Comparison of ENCODE assay signal across 2 cellular contexts in the genomic region with DNA sequence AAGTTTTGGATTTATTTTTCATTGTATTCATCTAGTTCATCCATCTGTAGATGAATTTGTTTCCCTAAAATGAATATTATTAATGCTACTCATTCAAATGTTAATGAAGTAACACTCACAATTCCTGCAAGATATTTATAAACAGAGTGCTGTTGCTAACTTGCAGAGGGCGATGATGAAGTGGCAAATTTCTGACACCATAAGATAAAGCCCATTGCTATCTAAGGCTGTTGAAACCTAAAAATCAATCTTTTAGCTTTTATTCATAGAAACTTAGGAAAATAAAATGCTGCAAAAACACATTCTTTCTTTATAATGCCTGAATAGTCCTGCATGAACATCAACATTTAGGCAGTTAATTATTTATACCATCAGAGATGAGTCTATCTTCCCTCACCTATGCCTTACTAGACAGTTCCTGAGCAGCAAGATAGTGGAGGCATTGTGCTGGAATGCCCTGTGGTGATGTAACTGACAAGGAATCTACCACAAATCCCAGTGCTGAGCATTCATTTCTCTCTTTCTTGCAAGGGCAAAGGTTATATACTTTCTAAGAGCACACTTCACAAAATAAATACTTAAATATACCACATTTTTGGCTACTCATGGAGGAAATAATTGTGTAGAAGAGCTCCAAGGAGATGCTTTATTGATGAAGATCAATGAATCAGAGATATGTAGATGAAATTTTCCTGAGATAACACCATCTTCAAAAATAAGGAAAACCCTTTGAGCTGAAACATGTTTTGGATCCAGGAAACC.
TF ChIP-seq lines count a peak whose summit lies in the region.

No MANE protein-coding gene starts in this region.

TF ChIP-seq in IMR-90, 13 proteins besides CTCF, POLR2A, EP300 and RAD21:
- TF ChIP-seq FOS (IDR thresholded peaks at IDR 0.05; ENCODE audit: low read depth, low read length) (0 out of 2 replicates have a peak, but pooled peaks have one; percentile 30), CEBPB (IDR thresholded peaks at IDR 0.05; ENCODE audit: low read depth, low read length) (peak; percentile 68), BHLHE40 (IDR thresholded peaks at IDR 0.05; ENCODE audit: low read depth, low read length) (peak; percentile 29; the same call in 1 of the 2 replicates), SMC3 (IDR thresholded peaks at IDR 0.05; ENCODE audit: low read depth, low read length) (no peak), NFE2L2 (IDR thresholded peaks at IDR 0.05; ENCODE audit: low read depth, low read length) (no peak), MAFK (IDR thresholded peaks at IDR 0.05; ENCODE audit: low read depth, low read length) (peak; percentile 69)

TF ChIP-seq in HepG2, 621 proteins besides CTCF, POLR2A, EP300 and RAD21:
- TF ChIP-seq ZNF773 (CRISPR knock-in tag; IDR thresholded peaks at IDR 0.05; ENCODE audit: borderline replicate concordance): no peak
- TF ChIP-seq AGO2 (optimal IDR thresholded peaks at IDR 0.05; ENCODE audit: low read depth, low read length): no peak
- no peak for TF ChIP-seq ZNF282 (IDR thresholded peaks at IDR 0.05; ENCODE audit: partially characterized antibody)
- peak; percentile 40 for TF ChIP-seq TEAD3 (CRISPR knock-in tag; optimal IDR thresholded peaks at IDR 0.05; ENCODE audit: borderline replicate concordance)
- no peak for TF ChIP-seq ELF4 (CRISPR knock-in tag; IDR thresholded peaks at IDR 0.05; ENCODE audit: borderline replicate concordance)
- 0 out of 2 replicates have a peak, but pooled peaks have one; percentile 33 for TF ChIP-seq ATF3 (CRISPR knock-in tag; IDR thresholded peaks at IDR 0.05)
- no peak for TF ChIP-seq ELF1 (CRISPR knock-in tag; IDR thresholded peaks at IDR 0.05)
- peak; percentile 84 for TF ChIP-seq BCL6 (CRISPR knock-in tag; IDR thresholded peaks at IDR 0.05)
- TF ChIP-seq KAT7 (CRISPR knock-in tag; IDR thresholded peaks at IDR 0.05; ENCODE audit: borderline replicate concordance): no peak
TF ChIP-seq in HepG2: peak in this region for 3.
